ENCODE assay signal across 32 cellular contexts in genomic region chr11:83252941-83253340, GRCh38.
"Had no signal": no experiment of that assay in that cellular context is flagged by ENCODE, and none has a peak within 500 bp of the region (broad histone marks: within the 10 kb centered on the region; RNA-seq: fewer than 3 reads in every experiment).

No MANE protein-coding gene starts in this region.

- H3K27ac ChIP-seq: SJCRH30, WERI-Rb-1 had no signal

- H3K4me2 ChIP-seq: SK-N-SH had no signal

- H3K27ac Mint-ChIP-seq: activated CD4-positive, alpha-beta memory T cell treated with anti-CD3 and anti-CD28 coated beads, Interleukin-2, amount 10 ng/mL, durations not matched to agents 7 days and 5 days; activated CD8-positive, alpha-beta memory T cell treated with anti-CD3 and anti-CD28 coated beads, Interleukin-2, amount 10 ng/mL, durations not matched to agents 7 days and 5 days; activated naive CD4-positive, alpha-beta T cell treated with anti-CD3 and anti-CD28 coated beads, Interleukin-2, amount 10 ng/mL, durations not matched to agents 7 days and 5 days; activated naive CD8-positive, alpha-beta T cell treated with anti-CD3 and anti-CD28 coated beads, Interleukin-2, amount 50 U/mL, for 24 hours; brain; T-cell had no signal

- H3K27me3 ChIP-seq: SJCRH30 had no signal

- FAIRE-seq: bronchial epithelial cell had no signal

- H3K4me3 ChIP-seq: SJCRH30 had no signal

- H3K27me3 Mint-ChIP-seq: activated CD4-positive, alpha-beta memory T cell treated with anti-CD3 and anti-CD28 coated beads, Interleukin-2, amount 10 ng/mL, durations not matched to agents 7 days and 5 days; activated CD8-positive, alpha-beta memory T cell treated with anti-CD3 and anti-CD28 coated beads, Interleukin-2, amount 10 ng/mL, durations not matched to agents 7 days and 5 days; activated naive CD4-positive, alpha-beta T cell treated with anti-CD3 and anti-CD28 coated beads, Interleukin-2, amount 10 ng/mL, durations not matched to agents 7 days and 5 days; activated naive CD8-positive, alpha-beta T cell treated with anti-CD3 and anti-CD28 coated beads, Interleukin-2, amount 50 U/mL, for 24 hours; brain; T-cell had no signal

- H3K4me1 Mint-ChIP-seq: activated naive CD8-positive, alpha-beta T cell treated with anti-CD3 and anti-CD28 coated beads, Interleukin-2, amount 50 U/mL, for 24 hours; brain had no signal

- H3K9ac ChIP-seq: SK-N-SH had no signal

- ATAC-seq: activated CD8-positive, alpha-beta memory T cell treated with anti-CD3 and anti-CD28 coated beads, Interleukin-2, amount 10 ng/mL, durations not matched to agents 7 days and 5 days; activated naive CD8-positive, alpha-beta T cell treated with anti-CD3 and anti-CD28 coated beads, Interleukin-2, amount 50 U/mL, for 24 hours; Panc1; T-cell had no signal

- H3K9me3 ChIP-seq: SJCRH30, SK-N-SH had no signal

- DNase-seq: activated CD4-positive, alpha-beta memory T cell treated with anti-CD3 and anti-CD28 coated beads, Interleukin-2, amount 10 ng/mL, durations not matched to agents 7 days and 5 days; activated CD4-positive, alpha-beta T cell treated with anti-CD3 and anti-CD28 coated beads for 1 hour; activated CD4-positive, alpha-beta T cell treated with anti-CD3 and anti-CD28 coated beads for 48 hours; activated CD4-positive, CD25-positive, alpha-beta regulatory T cell; activated CD8-positive, alpha-beta memory T cell treated with anti-CD3 and anti-CD28 coated beads for 24 hours; activated CD8-positive, alpha-beta memory T cell treated with anti-CD3 and anti-CD28 coated beads, Interleukin-2, amount 10 ng/mL, durations not matched to agents 7 days and 5 days; activated CD8-positive, alpha-beta memory T cell treated with anti-CD3 and anti-CD28 coated beads, Interleukin-2, amount 50 U/mL, for 48 hours; activated effector memory CD4-positive, alpha-beta T cell treated with Interleukin-2 at 50 U/mL for 16 hours; activated naive CD4-positive, alpha-beta T cell treated with anti-CD3 and anti-CD28 coated beads, Interleukin-2, amount 10 ng/mL, durations not matched to agents 7 days and 5 days; activated naive CD8-positive, alpha-beta T cell treated with anti-CD3 and anti-CD28 coated beads, Interleukin-2, amount 50 U/mL, for 24 hours; activated T-cell treated with anti-CD3 and anti-CD28 coated beads, Interleukin-2, amount 50 U/mL, for 48 hours; anterior cingulate cortex; caudate nucleus; Karpas-422; KBM-7; NCI-H1105; NCI-H1417 treated with DMSO at 0.1 percent for 48 hours; NCI-H187 treated with DMSO at 0.1 percent for 48 hours; NCI-H2081; NCI-H226; NCI-H446 treated with DMSO at 0.1 percent for 48 hours; NCI-H524 treated with DMSO at 0.1 percent for 48 hours; SHP77; SJCRH30; SK-N-SH; T-cell; T-helper 2 cell; T-helper 9 cell; WERI-Rb-1 had no signal

- H3K4me3 Mint-ChIP-seq: activated CD4-positive, alpha-beta memory T cell treated with anti-CD3 and anti-CD28 coated beads, Interleukin-2, amount 10 ng/mL, durations not matched to agents 7 days and 5 days; activated CD8-positive, alpha-beta memory T cell treated with anti-CD3 and anti-CD28 coated beads, Interleukin-2, amount 10 ng/mL, durations not matched to agents 7 days and 5 days; activated naive CD4-positive, alpha-beta T cell treated with anti-CD3 and anti-CD28 coated beads, Interleukin-2, amount 10 ng/mL, durations not matched to agents 7 days and 5 days; activated naive CD8-positive, alpha-beta T cell treated with anti-CD3 and anti-CD28 coated beads, Interleukin-2, amount 50 U/mL, for 24 hours; brain; T-cell had no signal
